Comparison of ENCODE assay signal across 18 cellular contexts in genomic region chr3:152626226-152626625, GRCh38.
DNase-seq lines count a peak whose midpoint lies in the region; ATAC-seq, FAIRE-seq and TF ChIP-seq lines count a peak whose summit lies in the region.
"Had no signal": no experiment of that assay in that cellular context is flagged by ENCODE, and none has a peak within 500 bp of the region (broad histone marks: within the 10 kb centered on the region; RNA-seq: fewer than 3 reads in every experiment).

No MANE protein-coding gene starts in this region.

- H3K9me3 ChIP-seq in HepG2 (ENCODE audit: low read length) (no peaks in the 10 kb centered on the region), right lobe of liver (no peaks in the 10 kb centered on the region)

- no peak for DNase-seq in HepG2 (ENCODE audit: low spot score)
- no peak for DNase-seq in right lobe of liver
- no peak for DNase-seq in WTC11 (ENCODE audit: low spot score)
- peak; percentile 16 for DNase-seq in epithelial cell of prostate (ENCODE audit: low read depth, low spot score)
- DNase-seq in HTR-8/SVneo (ENCODE audit: insufficient read length, low spot score): no peak
- no peak for DNase-seq in natural killer cell
- DNase-seq in activated gamma-delta T cell (lab: John Stamatoyannopoulos, UW): no peak
- DNase-seq in foreskin melanocyte: no peak
- DNase-seq: ACHN; C1 segment of cervical spinal cord; Calu3; CD4-positive, alpha-beta T cell; DMS79; GM23248; H9 had no signal

- TF ChIP-seq CTCF in HepG2 (CRISPR knock-in tag; IDR thresholded peaks at IDR 0.05): no peak
- TF ChIP-seq CTCF in right lobe of liver (IDR thresholded peaks at IDR 0.05): no peak
- no peak for TF ChIP-seq CTCF in WTC11 (IDR thresholded peaks at IDR 0.05)
- no peak for TF ChIP-seq CTCF in natural killer cell (IDR thresholded peaks at IDR 0.05)

- H3K9me3 Mint-ChIP-seq in WTC11: peaks cover 14% of the 10 kb centered on the region
- H3K9me3 Mint-ChIP-seq in natural killer cell: peaks cover 0 to 2% of the 10 kb centered on the region in 2 donors
- H3K9me3 Mint-ChIP-seq: H9 had no signal

- H4K20me1 ChIP-seq in HepG2 (ENCODE audit: insufficient read depth, low read length): no peaks in the 10 kb centered on the region

- H3K4me1 Mint-ChIP-seq in WTC11 (peaks cover 18% of the 10 kb centered on the region), natural killer cell (no peaks in the 10 kb centered on the region)
- H3K4me1 Mint-ChIP-seq: B cell had no signal

- no peak overlapping the region for H2AFZ ChIP-seq in HepG2 (ENCODE audit: low read length)
- H2AFZ ChIP-seq: GM23248 had no signal

- TF ChIP-seq EP300 in HepG2 (IDR thresholded peaks at IDR 0.05; ENCODE audit: low read depth in 2 of 2, low read length in 2 of 2): no peak
- TF ChIP-seq EP300 in HepG2 (CRISPR knock-in tag; IDR thresholded peaks at IDR 0.05; ENCODE audit: borderline replicate concordance): no peak

- H3K27ac ChIP-seq in HepG2 (ENCODE audit: extremely low read length, insufficient read depth, low read length): no peak overlapping the region
- H3K27ac ChIP-seq in right lobe of liver: no peak overlapping the region
- no peak overlapping the region for H3K27ac ChIP-seq in epithelial cell of prostate
- H3K27ac ChIP-seq: GM23248 had no signal

- no peak for FAIRE-seq in HepG2 (lab: Jason Lieb, UNC)
- no peak for FAIRE-seq in HTR-8/SVneo (lab: Jason Lieb, UNC)
- FAIRE-seq: GM12878, GM18507 had no signal

- ATAC-seq in HepG2 (no peak), right lobe of liver (no peak), WTC11 (no peak), natural killer cell (no peak)
- ATAC-seq: GM12878 had no signal

- TF ChIP-seq POLR2A in HepG2 (IDR thresholded peaks at IDR 0.05; ENCODE audit: insufficient read depth in 1 of 2, low read depth in 2 of 2, low read length in 2 of 2) (no peak), right lobe of liver (IDR thresholded peaks at IDR 0.05) (no peak)

- H3K4me2 ChIP-seq in HepG2 (ENCODE audit: low read depth, low read length): no peak overlapping the region

- 39% methylated on average over 4 of the region's 4 CpGs for WGBS in HepG2 (ENCODE audit: low lambda C conversion rate)
- 83% methylated on average over 4 of the region's 4 CpGs for WGBS in right lobe of liver (ENCODE audit: insufficient coverage, low coverage, low lambda C conversion rate, missing lambda C conversion rate)

- CTCF ChIA-PET in HepG2 (lab: Yijun Ruan, JAX; ENCODE audit: low intra/inter-chr PET ratio, low total read pairs) (no interaction called here), WTC11 (lab: Charles Lee) (no interaction called here)

- peaks cover 6% of the 10 kb centered on the region for H3K36me3 Mint-ChIP-seq in WTC11
- H3K36me3 Mint-ChIP-seq in natural killer cell: no peaks in the 10 kb centered on the region

- BruUV-seq in HepG2 (replicated peaks; lab: Mats Ljungman, UMichigan): no TSS peak

- intact Hi-C loops in HepG2 (cut with micrococcal nuclease; ENCODE audit: unreplicated experiment): no loop called here
- intact Hi-C loops in right lobe of liver (cut with DNase I): no loop called here
- intact Hi-C loops in natural killer cell (cut with micrococcal nuclease): no loop called here

- H3K27me3 Mint-ChIP-seq in WTC11 (ENCODE audit: low read depth) (no peaks in the 10 kb centered on the region), natural killer cell (ENCODE audit: low read depth in 2 of 2) (peaks cover 0 to 18% of the 10 kb centered on the region in 2 donors)

- in situ Hi-C loops in HepG2 (cut with HindIII; ENCODE audit: extremely low pct_ligation_motif_present, low pct_unique_long_range_greater_than_20kb): no loop called here

- no peak overlapping the region for H3K9ac ChIP-seq in HepG2 (ENCODE audit: insufficient read depth, low read depth, low read length)
- H3K9ac ChIP-seq: GM23248 had no signal

- H3K4me3 ChIP-seq in HepG2 (replicated peaks in 1 of 3; ENCODE audit: insufficient read depth in 1 of 3, low read depth in 2 of 3, low read length in 3 of 3) (no peak overlapping the region), right lobe of liver (no peak overlapping the region)
- H3K4me3 ChIP-seq: GM12878, GM23248 had no signal

- H3K4me1 ChIP-seq in HepG2 (ENCODE audit: insufficient read depth, low read length) (no peaks in the 10 kb centered on the region), right lobe of liver (no peaks in the 10 kb centered on the region)

- no peaks in the 10 kb centered on the region for H3K27me3 ChIP-seq in HepG2 (ENCODE audit: control insufficient read depth in 1 of 2, insufficient read depth in 2 of 2, low read length in 2 of 2)
- no peaks in the 10 kb centered on the region for H3K27me3 ChIP-seq in right lobe of liver

- no peak for TF ChIP-seq RAD21 in HepG2 (CRISPR knock-in tag; IDR thresholded peaks at IDR 0.05)

- H3K27ac Mint-ChIP-seq in WTC11: no peak overlapping the region
- H3K27ac Mint-ChIP-seq in natural killer cell: no peak overlapping the region
- H3K27ac Mint-ChIP-seq: B cell; CD4-positive, alpha-beta T cell had no signal

- H3K36me3 ChIP-seq in HepG2 (replicated peaks in 1 of 2; ENCODE audit: control insufficient read depth in 1 of 2, insufficient read depth in 2 of 2, low read length in 2 of 2) (no peaks in the 10 kb centered on the region), right lobe of liver (no peaks in the 10 kb centered on the region)

- POLR2A ChIA-PET in HepG2 (lab: Yijun Ruan, JAX): no interaction called here
- POLR2A ChIA-PET in WTC11 (lab: Charles Lee): no interaction called here

- H3K4me3 Mint-ChIP-seq in WTC11: no peak overlapping the region
- H3K4me3 Mint-ChIP-seq in natural killer cell: no peak overlapping the region
- H3K4me3 Mint-ChIP-seq: B cell; CD4-positive, alpha-beta T cell; H9 had no signal

- H3K79me2 ChIP-seq in HepG2 (ENCODE audit: insufficient read depth, low read length): no peaks in the 10 kb centered on the region

TF ChIP-seq in HepG2, 621 proteins besides CTCF, POLR2A, EP300 and RAD21 (continues in another document):
- no peak for TF ChIP-seq ZUFSP (CRISPR knock-in tag; IDR thresholded peaks at IDR 0.05; ENCODE audit: borderline replicate concordance)
- TF ChIP-seq ZNF616 (CRISPR knock-in tag; IDR thresholded peaks at IDR 0.05; ENCODE audit: low read depth): no peak
- peak; percentile 74 for TF ChIP-seq CEBPB (IDR thresholded peaks at IDR 0.05; ENCODE audit: borderline replicate concordance, low read depth, low read length)
- no peak for TF ChIP-seq CSRNP1 (CRISPR knock-in tag; IDR thresholded peaks at IDR 0.05)

TF ChIP-seq in WTC11, 78 proteins besides CTCF, POLR2A, EP300 and RAD21:
- TF ChIP-seq NFATC4 (CRISPR knock-in tag; IDR thresholded peaks at IDR 0.05) (no peak), ZNF121 (CRISPR knock-in tag; IDR thresholded peaks at IDR 0.05) (peak; percentile 50; the same call in 1 of the 2 replicates)

Comparison
In these comparisons a context has a peak if more than half of its experiments do, and no peak if none do; other contexts are left out.
1. Of the 50 proteins assayed by ChIP-seq in both HepG2 and WTC11: peak only in HepG2: none; only in WTC11: ZNF121; in both: none; in neither: 49.